ENCODE assay signal across 26 cellular contexts in the genomic region with DNA sequence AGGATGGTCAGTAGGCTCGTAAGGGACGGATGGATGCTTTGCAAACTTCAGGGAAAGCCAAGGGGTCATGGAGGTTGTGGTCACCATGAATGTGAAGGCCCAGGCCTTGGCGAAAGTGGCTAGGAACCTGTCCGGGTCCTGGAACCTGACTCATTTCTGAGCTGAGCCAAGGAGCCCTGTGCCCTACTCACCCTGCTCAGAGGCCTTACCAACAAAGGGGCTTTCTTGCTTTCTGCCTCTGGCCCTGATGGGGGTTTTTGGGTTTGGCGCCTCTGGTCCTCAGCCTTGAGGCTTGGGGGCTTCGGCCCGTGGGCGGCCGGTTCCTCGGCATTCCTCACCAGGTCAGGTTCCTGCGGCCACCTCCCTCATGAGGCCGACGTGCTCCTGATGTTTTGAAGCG.
DNase-seq lines count a peak whose midpoint lies in the region; ATAC-seq lines count a peak whose summit lies in the region.
"Had no signal": no experiment of that assay in that cellular context is flagged by ENCODE, and none has a peak within 500 bp of the region (broad histone marks: within the 10 kb centered on the region; RNA-seq: fewer than 3 reads in every experiment).

No MANE protein-coding gene starts in this region.

- no peaks in the 10 kb centered on the region for H3K9me3 ChIP-seq in iPS-18c (ENCODE audit: control insufficient read depth, insufficient read depth, low read length)
- H3K9me3 ChIP-seq: Caco-2, heart left ventricle, upper lobe of left lung had no signal

- peak; percentile 9 for DNase-seq in activated CD8-positive, alpha-beta memory T cell treated with anti-CD3 and anti-CD28 coated beads, Interleukin-2, amount 50 U/mL, for 4 hours
- DNase-seq in activated CD8-positive, alpha-beta memory T cell treated with anti-CD3 and anti-CD28 coated beads for 24 hours = no peak
- peak; percentile 65 for DNase-seq in RPMI7951 (ENCODE audit: low read depth)
- peak; percentile 47 for DNase-seq in sciatic nerve (ENCODE audit: low spot score)
- no peak for DNase-seq in activated CD4-positive, alpha-beta T cell treated with anti-CD3 and anti-CD28 coated beads, Interleukin-2, amount 10 ng/mL, durations not matched to agents 24 days and 14 days
- DNase-seq in activated CD4-positive, alpha-beta T cell treated with anti-CD3 and anti-CD28 coated beads for 4 hours = no peak
- DNase-seq: 8988T; activated CD4-positive, alpha-beta T cell treated with anti-CD3 and anti-CD28 coated beads for 1 hour; Caco-2; DMS53; foreskin melanocyte; heart left ventricle; KBM-7; kidney; naive thymus-derived CD4-positive, alpha-beta T cell; NCI-H1105; NCI-H446; NCI-H748 treated with DMSO at 0.1 percent for 48 hours; SHP77; stimulated activated naive CD4-positive, alpha-beta T cell; T-helper 2 cell; upper lobe of left lung had no signal

- ATAC-seq in sciatic nerve (no peak), GM19463 (IDR thresholded peaks at IDR 0.05; ENCODE audit: unreplicated experiment) (no peak)
- ATAC-seq: heart left ventricle had no signal

- intact Hi-C loops in sciatic nerve (cut with DNase I) = no loop called here
- intact Hi-C loops in activated CD4-positive, alpha-beta T cell treated with anti-CD3 and anti-CD28 coated beads, Interleukin-2, amount 10 ng/mL, durations not matched to agents 24 days and 14 days (cut with micrococcal nuclease) = no loop called here

- H3K27me3 Mint-ChIP-seq in activated CD4-positive, alpha-beta T cell treated with anti-CD3 and anti-CD28 coated beads, Interleukin-2, amount 10 ng/mL, durations not matched to agents 24 days and 14 days = no peaks in the 10 kb centered on the region
- H3K27me3 Mint-ChIP-seq: brain; naive thymus-derived CD4-positive, alpha-beta T cell had no signal

- no peaks in the 10 kb centered on the region for H3K9me3 Mint-ChIP-seq in activated CD4-positive, alpha-beta T cell treated with anti-CD3 and anti-CD28 coated beads, Interleukin-2, amount 10 ng/mL, durations not matched to agents 24 days and 14 days
- H3K9me3 Mint-ChIP-seq: brain had no signal

- H3K36me3 Mint-ChIP-seq in activated CD4-positive, alpha-beta T cell treated with anti-CD3 and anti-CD28 coated beads, Interleukin-2, amount 10 ng/mL, durations not matched to agents 24 days and 14 days (ENCODE audit: low read depth) = peaks cover 64% of the 10 kb centered on the region

- no peak overlapping the region for H3K4me3 Mint-ChIP-seq in activated CD4-positive, alpha-beta T cell treated with anti-CD3 and anti-CD28 coated beads, Interleukin-2, amount 10 ng/mL, durations not matched to agents 24 days and 14 days
- H3K4me3 Mint-ChIP-seq: brain; naive thymus-derived CD4-positive, alpha-beta T cell had no signal

- H3K27ac Mint-ChIP-seq in activated CD4-positive, alpha-beta T cell treated with anti-CD3 and anti-CD28 coated beads, Interleukin-2, amount 10 ng/mL, durations not matched to agents 24 days and 14 days = no peak overlapping the region

- H3K4me1 Mint-ChIP-seq in activated CD4-positive, alpha-beta T cell treated with anti-CD3 and anti-CD28 coated beads, Interleukin-2, amount 10 ng/mL, durations not matched to agents 24 days and 14 days = peaks cover 2% of the 10 kb centered on the region

- peak overlapping the region; percentile 9; the same call in 1 of the 2 replicates for H3K4me3 ChIP-seq in iPS-18c (ENCODE audit: insufficient read depth, low read depth, low read length)
- H3K4me3 ChIP-seq: heart left ventricle, skin epidermis, upper lobe of left lung had no signal

Comparison
In these comparisons a context has a peak if more than half of its experiments do, and no peak if none do; other contexts are left out.
1. DNase-seq: peak in activated CD8-positive, alpha-beta memory T cell treated with anti-CD3 and anti-CD28 coated beads, Interleukin-2, amount 50 U/mL, for 4 hours (single experiment), RPMI7951 (single experiment) and sciatic nerve (single experiment); none in activated CD8-positive, alpha-beta memory T cell treated with anti-CD3 and anti-CD28 coated beads for 24 hours (single experiment), activated CD4-positive, alpha-beta T cell treated with anti-CD3 and anti-CD28 coated beads, Interleukin-2, amount 10 ng/mL, durations not matched to agents 24 days and 14 days (single experiment) and activated CD4-positive, alpha-beta T cell treated with anti-CD3 and anti-CD28 coated beads for 4 hours (0 of 2).